26 cellular contexts compared by ENCODE assay signal in genomic region chrX:25599061-25599460, GRCh38.
DNase-seq lines count a peak whose midpoint lies in the region; ATAC-seq and TF ChIP-seq lines count a peak whose summit lies in the region.
"Had no signal": no experiment of that assay in that cellular context is flagged by ENCODE, and none has a peak within 500 bp of the region (broad histone marks: within the 10 kb centered on the region; RNA-seq: fewer than 3 reads in every experiment).

No MANE protein-coding gene starts in this region.

- ATAC-seq in activated CD8-positive, alpha-beta T cell treated with anti-CD3 and anti-CD28 coated beads, Interleukin-2, amount 10 ng/mL, durations not matched to agents 7 days and 5 days, result no peak
- ATAC-seq: A549, Right ventricle myocardium inferior, SK-N-SH treated with all-trans-retinoic acid at 6 μM for 48 hours had no signal

- POLR2A ChIA-PET in activated CD8-positive, alpha-beta T cell treated with anti-CD3 and anti-CD28 coated beads, Interleukin-2, amount 10 ng/mL, durations not matched to agents 7 days and 5 days (lab: Charles Lee), result no interaction called here

- no peaks in the 10 kb centered on the region for H3K4me1 Mint-ChIP-seq in activated CD8-positive, alpha-beta T cell treated with anti-CD3 and anti-CD28 coated beads, Interleukin-2, amount 10 ng/mL, durations not matched to agents 7 days and 5 days (ENCODE audit: low read depth)

- in situ Hi-C loops in GM13977 (cut with MboI; ENCODE audit: low pct_unique_long_range_greater_than_20kb, low sequenced_read_pairs, unreplicated experiment) (no loop called here), KBM-7 (cut with MboI; ENCODE audit: low pct_unique_long_range_greater_than_20kb, low sequenced_read_pairs) (no loop called here)

- H3K27ac Mint-ChIP-seq in activated CD8-positive, alpha-beta T cell treated with anti-CD3 and anti-CD28 coated beads, Interleukin-2, amount 10 ng/mL, durations not matched to agents 7 days and 5 days, result no peak overlapping the region
- H3K27ac Mint-ChIP-seq: CD4-positive, alpha-beta T cell; H9 had no signal

- H3K36me3 Mint-ChIP-seq in activated CD8-positive, alpha-beta T cell treated with anti-CD3 and anti-CD28 coated beads, Interleukin-2, amount 10 ng/mL, durations not matched to agents 7 days and 5 days (ENCODE audit: low read depth), result no peaks in the 10 kb centered on the region

- CTCF ChIA-PET in activated CD8-positive, alpha-beta T cell treated with anti-CD3 and anti-CD28 coated beads, Interleukin-2, amount 10 ng/mL, durations not matched to agents 7 days and 5 days (lab: Charles Lee), result no interaction called here

- TF ChIP-seq CTCF in fibroblast of mammary gland (conservative IDR thresholded peaks at IDR 0.05; ENCODE audit: control insufficient read depth, insufficient read depth, low read depth, low read length) (no peak), GM13977 (IDR thresholded peaks at IDR 0.05; ENCODE audit: extremely low read depth, insufficient read depth, missing control alignments) (no peak)

- DNase-seq in H4 (ENCODE audit: low spot score), result peak; percentile 6
- DNase-seq in amniotic epithelial cell (ENCODE audit: low read depth), result peak; percentile 78
- DNase-seq in fibroblast of mammary gland (ENCODE audit: low read depth), result peak; percentile 5
- peak; percentile 12 for DNase-seq in skeletal muscle cell (ENCODE audit: low read depth)
- no peak for DNase-seq in GM13977 (ENCODE audit: low spot score)
- DNase-seq in activated CD8-positive, alpha-beta T cell treated with anti-CD3 and anti-CD28 coated beads, Interleukin-2, amount 10 ng/mL, durations not matched to agents 7 days and 5 days, result no peak
- no peak for DNase-seq in KBM-7
- DNase-seq: AML-193; CD4-positive, alpha-beta T cell; H9; Karpas-422; MV-4-11; NCI-H1105; NCI-H1436 treated with DMSO at 0.1 percent for 48 hours; NCI-H1930; NCI-H2107; NCI-H446; NCI-H526; NCI-H82; NK-92 treated with Interleukin-12 subunit alpha and Interleukin-12 subunit beta, amount 100 ng/mL, for 24 hours; PC-9; SJCRH30 had no signal

- H3K9me3 Mint-ChIP-seq in activated CD8-positive, alpha-beta T cell treated with anti-CD3 and anti-CD28 coated beads, Interleukin-2, amount 10 ng/mL, durations not matched to agents 7 days and 5 days (ENCODE audit: insufficient read depth), result no peaks in the 10 kb centered on the region
- H3K9me3 Mint-ChIP-seq: CD4-positive, alpha-beta T cell had no signal

- H3K27me3 Mint-ChIP-seq in activated CD8-positive, alpha-beta T cell treated with anti-CD3 and anti-CD28 coated beads, Interleukin-2, amount 10 ng/mL, durations not matched to agents 7 days and 5 days (ENCODE audit: low read depth), result no peaks in the 10 kb centered on the region
- H3K27me3 Mint-ChIP-seq: CD4-positive, alpha-beta T cell had no signal

- H3K4me3 ChIP-seq in fibroblast of mammary gland (ENCODE audit: control insufficient read depth, low read depth, low read length), result no peak overlapping the region
- no peak overlapping the region for H3K4me3 ChIP-seq in skeletal muscle cell (ENCODE audit: low read depth, low read length)
- H3K4me3 ChIP-seq: A549; BLaER1 treated with 17β-estradiol and CSF1 and Interleukin-3, amounts not matched to agents 10 nM and 100 nM; PC-9; SJCRH30 had no signal

- H3K4me3 Mint-ChIP-seq in activated CD8-positive, alpha-beta T cell treated with anti-CD3 and anti-CD28 coated beads, Interleukin-2, amount 10 ng/mL, durations not matched to agents 7 days and 5 days, result no peak overlapping the region
- H3K4me3 Mint-ChIP-seq: CD4-positive, alpha-beta T cell; H9 had no signal

Comparison
In these comparisons a context has a peak if more than half of its experiments do, and no peak if none do; other contexts are left out.
1. DNase-seq: peak in H4 (single experiment), amniotic epithelial cell (single experiment), fibroblast of mammary gland (single experiment) and skeletal muscle cell (single experiment); none in GM13977 (single experiment), activated CD8-positive, alpha-beta T cell treated with anti-CD3 and anti-CD28 coated beads, Interleukin-2, amount 10 ng/mL, durations not matched to agents 7 days and 5 days (single experiment) and KBM-7 (single experiment).